In the genomic region with DNA sequence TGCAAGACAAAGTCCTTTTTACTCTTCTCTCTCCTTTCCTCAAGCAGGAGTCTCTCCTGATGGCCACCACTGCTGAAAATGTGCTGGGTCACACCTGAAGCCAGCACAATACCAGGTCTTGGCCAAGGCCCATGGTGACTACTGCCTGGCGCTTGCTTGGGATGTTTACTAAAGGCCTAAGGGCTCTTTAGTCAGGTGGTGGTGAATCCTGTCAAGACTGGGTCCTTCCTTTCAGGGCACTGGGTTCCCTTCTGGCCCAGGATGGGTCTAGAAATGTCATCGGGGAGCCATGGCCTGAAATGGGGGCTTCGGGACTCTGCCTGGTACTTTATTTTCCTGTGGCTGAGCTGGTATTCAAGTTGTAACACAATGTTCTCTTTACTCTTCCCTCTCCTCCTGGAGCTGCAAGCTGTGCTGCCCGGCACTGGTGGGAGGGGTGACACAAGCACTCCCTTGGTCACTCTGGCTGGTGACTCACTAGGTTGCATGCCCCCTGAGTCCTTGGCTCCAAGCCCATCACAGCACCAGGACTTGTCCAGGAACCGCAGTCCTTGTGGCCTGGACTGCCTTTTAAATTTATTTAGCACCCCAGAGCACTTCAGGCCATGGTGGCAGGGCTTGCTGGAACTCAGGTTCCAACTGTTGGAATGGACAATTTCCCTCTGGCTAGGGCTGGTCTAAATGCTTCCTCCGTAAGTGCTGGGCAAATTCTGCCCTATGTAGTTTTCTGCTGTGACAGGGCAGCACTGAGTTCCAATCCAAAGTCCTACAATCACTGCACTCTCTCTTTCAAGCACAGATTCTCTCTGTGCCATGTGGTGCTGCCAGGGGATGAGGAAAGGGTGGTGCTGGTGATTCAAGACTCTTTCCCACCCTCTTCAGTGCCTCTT, we compare ENCODE assay signal across 16 cellular contexts. TPM values are rescaled to one million over a fixed set of nuclear protein-coding genes. Genes with fewer than 3 reads are reported as not detected.
DNase-seq lines count a peak whose midpoint lies in the region; ATAC-seq and TF ChIP-seq lines count a peak whose summit lies in the region.
"Had no signal": no experiment of that assay in that cellular context is flagged by ENCODE, and none has a peak within 500 bp of the region (broad histone marks: within the 10 kb centered on the region; RNA-seq: fewer than 3 reads in every experiment).

No MANE protein-coding gene starts in this region.

- H3K9me3 Mint-ChIP-seq in osteocyte (ENCODE audit: unreplicated experiment), result peaks cover 20% of the 10 kb centered on the region
- H3K9me3 Mint-ChIP-seq: stimulated activated naive CD8-positive, alpha-beta T cell treated with anti-CD3 and anti-CD28 coated beads, Interleukin-15, amount 100 ng/mL, for 72 hours; T-helper 2 cell treated with Interferon-gamma antibody and Interleukin-4, amounts not matched to agents 5 μg/mL and 100 μg/mL, for 36 hours had no signal

- no peak overlapping the region for H3K4me3 Mint-ChIP-seq in osteocyte (ENCODE audit: unreplicated experiment)
- H3K4me3 Mint-ChIP-seq: activated CD8-positive, alpha-beta memory T cell treated with anti-CD3 and anti-CD28 coated beads, Interleukin-2, amount 10 ng/mL, durations not matched to agents 7 days and 5 days; brain; stimulated activated naive CD8-positive, alpha-beta T cell treated with anti-CD3 and anti-CD28 coated beads, Interleukin-15, amount 100 ng/mL, for 72 hours; T-helper 2 cell treated with Interferon-gamma antibody and Interleukin-4, amounts not matched to agents 5 μg/mL and 100 μg/mL, for 36 hours had no signal

- ATAC-seq in GM18505 (IDR thresholded peaks at IDR 0.05; ENCODE audit: unreplicated experiment), result no peak
- ATAC-seq in GM21737 (IDR thresholded peaks at IDR 0.05; ENCODE audit: unreplicated experiment), result no peak
- ATAC-seq: activated CD8-positive, alpha-beta memory T cell treated with anti-CD3 and anti-CD28 coated beads, Interleukin-2, amount 10 ng/mL, durations not matched to agents 7 days and 5 days had no signal

- DNase-seq in Caki2 (ENCODE audit: low read depth) (peak; percentile 71), RPMI7951 (ENCODE audit: low read depth) (peak; percentile 93), epithelial cell of prostate (ENCODE audit: low read depth, low spot score) (no peak), osteocyte (ENCODE audit: extremely low spot score, unreplicated experiment) (no peak), GM19240 (ENCODE audit: insufficient read length, low spot score) (no peak), NCI-H69 (lab: John Stamatoyannopoulos, UW) (no peak)
- DNase-seq: activated CD8-positive, alpha-beta memory T cell treated with anti-CD3 and anti-CD28 coated beads, Interleukin-2, amount 10 ng/mL, durations not matched to agents 7 days and 5 days; left cardiac atrium; NCI-H1417; occipital lobe; stimulated activated naive CD8-positive, alpha-beta T cell treated with anti-CD3 and anti-CD28 coated beads, Interleukin-15, amount 100 ng/mL, for 72 hours had no signal

- peak overlapping the region; percentile 65 for H3K27ac ChIP-seq in epithelial cell of prostate
- H3K27ac ChIP-seq: BLaER1 treated with 17β-estradiol and CSF1 and Interleukin-3, amounts not matched to agents 10 nM and 100 nM had no signal

- no peak for TF ChIP-seq POLR2A in GM18505 (IDR thresholded peaks at IDR 0.05; ENCODE audit: borderline replicate concordance, extremely low read depth, insufficient read depth, insufficient read length)

- peak overlapping the region; percentile 76 for H3K27ac Mint-ChIP-seq in osteocyte (ENCODE audit: unreplicated experiment)
- H3K27ac Mint-ChIP-seq: activated CD8-positive, alpha-beta memory T cell treated with anti-CD3 and anti-CD28 coated beads, Interleukin-2, amount 10 ng/mL, durations not matched to agents 7 days and 5 days; stimulated activated naive CD8-positive, alpha-beta T cell treated with anti-CD3 and anti-CD28 coated beads, Interleukin-15, amount 100 ng/mL, for 72 hours; T-helper 2 cell treated with Interferon-gamma antibody and Interleukin-4, amounts not matched to agents 5 μg/mL and 100 μg/mL, for 36 hours had no signal

- H3K27me3 Mint-ChIP-seq in osteocyte (ENCODE audit: unreplicated experiment), result no peaks in the 10 kb centered on the region
- H3K27me3 Mint-ChIP-seq: activated CD8-positive, alpha-beta memory T cell treated with anti-CD3 and anti-CD28 coated beads, Interleukin-2, amount 10 ng/mL, durations not matched to agents 7 days and 5 days; brain; stimulated activated naive CD8-positive, alpha-beta T cell treated with anti-CD3 and anti-CD28 coated beads, Interleukin-15, amount 100 ng/mL, for 72 hours had no signal

- no peak for TF ChIP-seq CTCF in osteocyte (IDR thresholded peaks at IDR 0.05)

- no peaks in the 10 kb centered on the region for H3K36me3 Mint-ChIP-seq in osteocyte (ENCODE audit: unreplicated experiment)
- H3K36me3 Mint-ChIP-seq: brain had no signal

- in situ Hi-C loops in Caki2 (cut with HindIII; ENCODE audit: low pct_unique_long_range_greater_than_20kb, low sequenced_read_pairs), result no loop called here

- H3K4me1 Mint-ChIP-seq in osteocyte (ENCODE audit: unreplicated experiment), result peaks cover 15% of the 10 kb centered on the region
- H3K4me1 Mint-ChIP-seq: brain; stimulated activated naive CD8-positive, alpha-beta T cell treated with anti-CD3 and anti-CD28 coated beads, Interleukin-15, amount 100 ng/mL, for 72 hours had no signal

RNA-seq across cellular contexts. Expression of a gene that starts 11.3 kb away (rescaled TPM):
- total RNA-seq in Caki2 (2014; rRNA removed; shearing (Covaris generic); ENCODE audit: low replicate concordance), result not detected in 2 replicates
- not detected in 2 replicates for total RNA-seq in RPMI7951 (2014; rRNA removed; shearing (Covaris generic))
- not detected in 2 replicates for total RNA-seq in osteocyte
- total RNA-seq: activated CD8-positive, alpha-beta memory T cell treated with anti-CD3 and anti-CD28 coated beads, Interleukin-2, amount 10 ng/mL, durations not matched to agents 7 days and 5 days; left cardiac atrium; occipital lobe had no signal

RNA-seq across cellular contexts. Expression of a gene that starts 52.1 kb away (rescaled TPM):
- 0.06 and 0.30 TPM in 2 replicates for total RNA-seq in Caki2 (2014; rRNA removed; shearing (Covaris generic); ENCODE audit: low replicate concordance)
- 0.10 and 0.12 TPM in 2 replicates for total RNA-seq in RPMI7951 (2014; rRNA removed; shearing (Covaris generic))
- total RNA-seq in osteocyte, result not detected in 2 replicates
- total RNA-seq: left cardiac atrium had no signal

Comparison
In these comparisons a context has a peak if more than half of its experiments do, and no peak if none do; other contexts are left out.
1. DNase-seq: peak in Caki2 (single experiment) and RPMI7951 (single experiment); none in epithelial cell of prostate (single experiment), osteocyte (single experiment), GM19240 (single experiment) and NCI-H69 (single experiment).